8 cellular contexts compared by ENCODE assay signal in the genomic region with DNA sequence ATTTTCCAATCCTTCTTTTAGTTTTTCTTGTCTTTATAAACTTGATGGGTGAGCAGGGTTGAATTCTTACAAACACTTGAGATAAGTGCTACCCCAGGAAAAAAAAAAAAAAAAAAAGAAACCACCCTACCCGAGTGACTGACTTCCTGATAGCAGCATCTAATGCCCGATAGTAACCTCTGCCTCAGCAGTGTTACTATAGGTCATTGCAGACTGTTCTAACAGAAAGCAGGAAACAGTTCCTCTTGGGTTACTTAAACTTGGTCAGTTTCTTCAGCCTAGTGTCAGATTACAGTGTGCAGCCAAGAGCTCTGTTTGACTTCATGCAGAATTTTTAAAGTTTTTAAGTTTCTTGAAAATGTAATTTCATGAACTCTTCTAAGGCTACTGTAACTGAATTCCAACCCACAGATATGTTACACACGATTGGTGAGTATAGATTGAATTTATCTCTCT. TPM values are rescaled to one million over a fixed set of nuclear protein-coding genes. Genes with fewer than 3 reads are reported as not detected.
DNase-seq lines count a peak whose midpoint lies in the region; FAIRE-seq and TF ChIP-seq lines count a peak whose summit lies in the region.

No MANE protein-coding gene starts in this region.

- H3K79me2 ChIP-seq in KMS-11 (ENCODE audit: insufficient read depth, low read depth), result peaks cover 64% of the 10 kb centered on the region

- H3K36me3 Mint-ChIP-seq in endothelial cell (ENCODE audit: low read depth, unreplicated experiment), result no peaks in the 10 kb centered on the region

- no peak overlapping the region for H3K4me3 ChIP-seq in KMS-11 (IDR thresholded peaks at IDR 0.05; ENCODE audit: insufficient read depth, low read depth, low read length)
- peak overlapping the region; percentile 94 for H3K4me3 ChIP-seq in mesodermal cell (ENCODE audit: extremely low read depth, insufficient read depth, low read length, poor library complexity, severe bottlenecking)
- peak overlapping the region; percentile 94 for H3K4me3 ChIP-seq in urinary bladder (ENCODE audit: low read depth, low read length)

- H3K36me3 ChIP-seq in KMS-11 (ENCODE audit: insufficient read depth), result no peaks in the 10 kb centered on the region
- H3K36me3 ChIP-seq in mesodermal cell (ENCODE audit: control insufficient read depth, insufficient read depth, low read length), result peaks cover 33% of the 10 kb centered on the region
- no peaks in the 10 kb centered on the region for H3K36me3 ChIP-seq in urinary bladder (ENCODE audit: insufficient read depth)

- H3K9ac ChIP-seq in KMS-11, result peak overlapping the region; percentile 88

- H3K27ac ChIP-seq in KMS-11, result peak overlapping the region; percentile 84
- H3K27ac ChIP-seq in mesodermal cell (ENCODE audit: low read depth, low read length, severe bottlenecking), result peak overlapping the region; percentile 82
- peak overlapping the region; percentile 99 for H3K27ac ChIP-seq in urinary bladder (ENCODE audit: low read depth)

- H3K4me1 ChIP-seq in KMS-11 (ENCODE audit: low read depth, poor library complexity, severe bottlenecking) (peaks cover 61% of the 10 kb centered on the region), mesodermal cell (ENCODE audit: control insufficient read depth, insufficient read depth, low read length, poor library complexity, severe bottlenecking) (peaks cover 31% of the 10 kb centered on the region), urinary bladder (ENCODE audit: insufficient read depth) (no peaks in the 10 kb centered on the region)

- WGBS in mesodermal cell (ENCODE audit: insufficient coverage in 2 of 2), 2 experiments, result 0% methylated on average over 1 to 2 of the region's 3 CpGs
- under 1% methylated on average over 3 of the region's 3 CpGs for WGBS in urinary bladder

- TF ChIP-seq POLR2A in H54 (IDR thresholded peaks at IDR 0.05; ENCODE audit: low read depth, low read length), result no peak

- H3K27ac Mint-ChIP-seq in endothelial cell (ENCODE audit: unreplicated experiment), result peak overlapping the region; percentile 94

- TF ChIP-seq CTCF in KMS-11 (conservative IDR thresholded peaks at IDR 0.05; ENCODE audit: low read depth, low read length) (no peak), endothelial cell (IDR thresholded peaks at IDR 0.05; ENCODE audit: unreplicated experiment) (no peak)

- FAIRE-seq in H54 (lab: Jason Lieb, UNC), result peak; percentile 87

- H3K4me3 Mint-ChIP-seq in endothelial cell (ENCODE audit: unreplicated experiment), result peak overlapping the region; percentile 100

- no peaks in the 10 kb centered on the region for H3K9me3 Mint-ChIP-seq in endothelial cell (ENCODE audit: unreplicated experiment)

- H3K27me3 Mint-ChIP-seq in endothelial cell (ENCODE audit: unreplicated experiment), result peaks cover 8% of the 10 kb centered on the region

- peaks cover 31% of the 10 kb centered on the region for H3K4me1 Mint-ChIP-seq in endothelial cell (ENCODE audit: unreplicated experiment)

- peaks cover 8% of the 10 kb centered on the region for H4K20me1 ChIP-seq in KMS-11 (ENCODE audit: insufficient read depth)

- H3K27me3 ChIP-seq in KMS-11 (ENCODE audit: insufficient read depth, low read depth), result no peaks in the 10 kb centered on the region

- H2AFZ ChIP-seq in KMS-11 (ENCODE audit: low read depth), result no peak overlapping the region

- DNase-seq in stimulated activated CD4-positive, alpha-beta T cell treated with anti-CD3 and anti-CD28 coated beads, Interleukin-15, amount 100 ng/mL, for 24 hours, result peak; percentile 31
- no peak for DNase-seq in stimulated activated CD4-positive, alpha-beta T cell treated with anti-CD3 and anti-CD28 coated beads, Interleukin-12 subunit alpha, Interleukin-12 subunit beta, amount 100 ng/mL, for 4 hours
- peak; percentile 32 for DNase-seq in H54 (ENCODE audit: insufficient read length, low spot score)
- DNase-seq in T-helper 2 cell, result peak in 3 of 5 experiments; percentile 22 to 93 (median 72)
- DNase-seq in endothelial cell (ENCODE audit: low spot score), result peak; percentile 36

- H3K9me3 ChIP-seq in mesodermal cell (ENCODE audit: control insufficient read depth, low read length), result no peaks in the 10 kb centered on the region

- peak overlapping the region; percentile 62 for H3K4me2 ChIP-seq in KMS-11

RNA-seq across cellular contexts. Expression of a gene that starts 2.1 kb away (rescaled TPM):
- 30.1 TPM for total RNA-seq in endothelial cell (ENCODE audit: unreplicated experiment)
- 46.9 TPM for polyA plus RNA-seq in mesodermal cell (2013, experiment 1 of 2)
- 45.8 TPM for polyA plus RNA-seq in mesodermal cell (2013, experiment 2 of 2)
- total RNA-seq in urinary bladder, result 53.8 TPM
- 40.6 TPM for polyA plus RNA-seq in urinary bladder
